ENCODE assay signal across 18 cellular contexts in genomic region chr2:181313845-181314244, GRCh38.
DNase-seq lines count a peak whose midpoint lies in the region; ATAC-seq and TF ChIP-seq lines count a peak whose summit lies in the region.
"Had no signal": no experiment of that assay in that cellular context is flagged by ENCODE, and none has a peak within 500 bp of the region (broad histone marks: within the 10 kb centered on the region; RNA-seq: fewer than 3 reads in every experiment).

No MANE protein-coding gene starts in this region.

- no peak for ATAC-seq in CD4-positive, CD25-positive, alpha-beta regulatory T cell (ENCODE audit: low read depth in 2 of 2)
- no peak for ATAC-seq in activated naive CD8-positive, alpha-beta T cell treated with anti-CD3 and anti-CD28 coated beads, Interleukin-2, amount 10 ng/mL, durations not matched to agents 7 days and 5 days (ENCODE audit: low read depth)
- no peak for ATAC-seq in GM18907 (IDR thresholded peaks at IDR 0.05; ENCODE audit: unreplicated experiment)
- ATAC-seq in GM21529 (IDR thresholded peaks at IDR 0.05; ENCODE audit: unreplicated experiment): no peak
- ATAC-seq: foreskin keratinocyte, Panc1, right lobe of liver had no signal

- no peaks in the 10 kb centered on the region for H3K36me3 Mint-ChIP-seq in CD4-positive, CD25-positive, alpha-beta regulatory T cell
- H3K36me3 Mint-ChIP-seq in activated naive CD8-positive, alpha-beta T cell treated with anti-CD3 and anti-CD28 coated beads, Interleukin-2, amount 10 ng/mL, durations not matched to agents 7 days and 5 days: peaks cover 5% of the 10 kb centered on the region
- H3K36me3 Mint-ChIP-seq: CD14-positive monocyte had no signal

- peaks cover 15 to 33% (median 25%) of the 10 kb centered on the region in 4 donors for H3K4me1 Mint-ChIP-seq in CD4-positive, CD25-positive, alpha-beta regulatory T cell
- H3K4me1 Mint-ChIP-seq in activated naive CD8-positive, alpha-beta T cell treated with anti-CD3 and anti-CD28 coated beads, Interleukin-2, amount 10 ng/mL, durations not matched to agents 7 days and 5 days: peaks cover 36% of the 10 kb centered on the region
- H3K4me1 Mint-ChIP-seq: endodermal cell had no signal

- H3K36me3 ChIP-seq in CD4-positive, CD25-positive, alpha-beta regulatory T cell (ENCODE audit: control insufficient read depth, insufficient read depth, low read length): no peaks in the 10 kb centered on the region
- no peaks in the 10 kb centered on the region for H3K36me3 ChIP-seq in GM06990 (ENCODE audit: control insufficient read depth, insufficient read depth, low read length)
- H3K36me3 ChIP-seq in KOPT-K1 (ENCODE audit: insufficient read depth, low read length): no peaks in the 10 kb centered on the region
- H3K36me3 ChIP-seq: neutrophil, right lobe of liver had no signal

- peak overlapping the region; percentile 69 for H3K27ac ChIP-seq in CD4-positive, CD25-positive, alpha-beta regulatory T cell (ENCODE audit: insufficient read depth, low read length, poor library complexity, severe bottlenecking)
- H3K27ac ChIP-seq in KOPT-K1 (ENCODE audit: low read depth, low read length, poor library complexity, severe bottlenecking): peak overlapping the region; percentile 97
- H3K27ac ChIP-seq: foreskin keratinocyte, neutrophil, right lobe of liver had no signal

- DNase-seq in CD4-positive, CD25-positive, alpha-beta regulatory T cell: no peak
- DNase-seq in GM06990 (ENCODE audit: extremely low read depth, insufficient read length) (peak; percentile 26), DMS53 treated with DMSO at 0.1 percent for 48 hours (lab: John Stamatoyannopoulos, UW; ENCODE audit: unreplicated experiment) (no peak)
- DNase-seq in activated naive CD8-positive, alpha-beta T cell treated with anti-CD3 and anti-CD28 coated beads, Interleukin-2, amount 10 ng/mL, durations not matched to agents 7 days and 5 days: no peak
- DNase-seq: activated CD4-positive, alpha-beta T cell treated with anti-CD3 and anti-CD28 coated beads for 1 hour; caudate nucleus; endodermal cell; foreskin keratinocyte; NCI-H345; right lobe of liver; stimulated activated CD4-positive, alpha-beta T cell treated with anti-CD3 and anti-CD28 coated beads, Interleukin-4, amount 100 ng/mL, for 4 hours; stimulated activated naive CD4-positive, alpha-beta T cell had no signal

- H3K9me3 Mint-ChIP-seq in CD4-positive, CD25-positive, alpha-beta regulatory T cell: no peaks in the 10 kb centered on the region
- H3K9me3 Mint-ChIP-seq in activated naive CD8-positive, alpha-beta T cell treated with anti-CD3 and anti-CD28 coated beads, Interleukin-2, amount 10 ng/mL, durations not matched to agents 7 days and 5 days: peaks cover 1% of the 10 kb centered on the region
- H3K9me3 Mint-ChIP-seq: CD14-positive monocyte, endodermal cell had no signal

- H3K27ac Mint-ChIP-seq in CD4-positive, CD25-positive, alpha-beta regulatory T cell: peak overlapping the region in 1 of 3 donors; percentile 96
- H3K27ac Mint-ChIP-seq in activated naive CD8-positive, alpha-beta T cell treated with anti-CD3 and anti-CD28 coated beads, Interleukin-2, amount 10 ng/mL, durations not matched to agents 7 days and 5 days: peak overlapping the region; percentile 99
- H3K27ac Mint-ChIP-seq: endodermal cell had no signal

- H3K27me3 Mint-ChIP-seq in CD4-positive, CD25-positive, alpha-beta regulatory T cell: no peaks in the 10 kb centered on the region
- H3K27me3 Mint-ChIP-seq in activated naive CD8-positive, alpha-beta T cell treated with anti-CD3 and anti-CD28 coated beads, Interleukin-2, amount 10 ng/mL, durations not matched to agents 7 days and 5 days: no peaks in the 10 kb centered on the region

- POLR2A ChIA-PET in activated naive CD8-positive, alpha-beta T cell treated with anti-CD3 and anti-CD28 coated beads, Interleukin-2, amount 10 ng/mL, durations not matched to agents 7 days and 5 days (lab: Charles Lee): interaction anchor here (1.8 to 2.6 kb wide), 2 partner anchors 10 to 144 kb away, joined by 14 to 15 read pairs; partner anchors contain the start of gene ITGA4

- H3K9me3 ChIP-seq in CD4-positive, CD25-positive, alpha-beta regulatory T cell (ENCODE audit: control insufficient read depth in 2 of 2, low read length in 2 of 2): no peaks in the 10 kb centered on the region
- no peaks in the 10 kb centered on the region for H3K9me3 ChIP-seq in KOPT-K1 (ENCODE audit: insufficient read depth, low read length, poor library complexity, severe bottlenecking)
- H3K9me3 ChIP-seq: neutrophil, right lobe of liver had no signal

- H3K4me3 Mint-ChIP-seq in CD4-positive, CD25-positive, alpha-beta regulatory T cell: peak overlapping the region in 1 of 4 donors; percentile 70
- H3K4me3 Mint-ChIP-seq in activated naive CD8-positive, alpha-beta T cell treated with anti-CD3 and anti-CD28 coated beads, Interleukin-2, amount 10 ng/mL, durations not matched to agents 7 days and 5 days: peak overlapping the region; percentile 91
- H3K4me3 Mint-ChIP-seq: CD14-positive monocyte, endodermal cell had no signal

- no peaks in the 10 kb centered on the region for H3K27me3 ChIP-seq in CD4-positive, CD25-positive, alpha-beta regulatory T cell (ENCODE audit: control insufficient read depth, insufficient read depth, low read length)
- H3K27me3 ChIP-seq in GM06990 (replicated peaks; ENCODE audit: control insufficient read depth, insufficient read depth, low read length): no peaks in the 10 kb centered on the region
- H3K27me3 ChIP-seq: foreskin keratinocyte, neutrophil, right lobe of liver had no signal

- no peak overlapping the region for H3K4me3 ChIP-seq in CD4-positive, CD25-positive, alpha-beta regulatory T cell (ENCODE audit: low read depth, low read length)
- no peak overlapping the region for H3K4me3 ChIP-seq in GM06990 (replicated peaks; ENCODE audit: low read depth, low read length)
- H3K4me3 ChIP-seq: right lobe of liver had no signal

- H3K4me1 ChIP-seq in CD4-positive, CD25-positive, alpha-beta regulatory T cell (ENCODE audit: control insufficient read depth, insufficient read depth, low read length, poor library complexity, severe bottlenecking): peaks cover 8% of the 10 kb centered on the region
- H3K4me1 ChIP-seq: foreskin keratinocyte, right lobe of liver had no signal

- no peak for TF ChIP-seq CTCF in GM06990 (IDR thresholded peaks at IDR 0.05; ENCODE audit: insufficient read depth, low read length, poor library complexity, severe bottlenecking)
